In the genomic region with DNA sequence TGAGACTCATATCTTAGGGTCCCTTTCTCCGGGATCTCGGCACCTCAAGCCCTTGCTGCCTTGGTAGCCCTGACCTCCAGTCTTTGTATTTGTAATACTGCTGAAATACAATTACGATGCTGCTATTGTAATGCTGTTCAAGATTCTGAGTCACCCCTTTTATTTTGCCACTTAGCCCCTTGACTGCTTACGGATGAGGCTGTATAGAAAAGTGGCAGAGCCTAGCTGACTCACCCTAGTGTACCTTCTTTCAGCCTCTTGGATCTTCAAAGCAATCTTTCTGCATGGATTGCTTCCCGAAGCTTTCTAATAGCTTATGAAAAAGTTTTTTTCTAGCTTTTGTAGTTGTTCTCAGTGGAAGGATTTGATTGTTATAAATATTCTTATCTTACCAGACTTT, we compare ENCODE assay signal across 21 cellular contexts.
"Had no signal": no experiment of that assay in that cellular context is flagged by ENCODE, and none has a peak within 500 bp of the region (broad histone marks: within the 10 kb centered on the region; RNA-seq: fewer than 3 reads in every experiment).

No MANE protein-coding gene starts in this region.

- H3K4me1 Mint-ChIP-seq: activated CD4-positive, alpha-beta memory T cell treated with anti-CD3 and anti-CD28 coated beads, Interleukin-2, amount 10 ng/mL, durations not matched to agents 7 days and 5 days; central memory CD8-positive, alpha-beta T cell; nephron; T-helper 17 cell had no signal

- H3K36me3 Mint-ChIP-seq: stimulated activated naive B cell treated with anti-CD40 and anti-IgM and Interleukin-4, amounts not matched to agents 10 μg/mL and 1 μg/mL and 100 μg/mL, for 72 hours had no signal

- H3K27ac ChIP-seq: breast epithelium, transverse colon had no signal

- H3K36me3 ChIP-seq: breast epithelium, transverse colon had no signal

- ATAC-seq: activated T-cell treated with anti-CD3 and anti-CD28 coated beads, Interleukin-2, amount 50 U/mL, for 72 hours; left cardiac atrium; sciatic nerve; stimulated activated naive B cell treated with anti-CD40 and anti-IgM and Interleukin-4, amounts not matched to agents 10 μg/mL and 1 μg/mL and 100 μg/mL, for 72 hours; T-helper 17 cell had no signal

- H3K27me3 Mint-ChIP-seq: activated CD4-positive, alpha-beta memory T cell treated with anti-CD3 and anti-CD28 coated beads, Interleukin-2, amount 10 ng/mL, durations not matched to agents 7 days and 5 days; central memory CD8-positive, alpha-beta T cell; T-helper 17 cell had no signal

- H3K9me3 ChIP-seq: breast epithelium, transverse colon had no signal

- H3K27ac Mint-ChIP-seq: activated CD4-positive, alpha-beta memory T cell treated with anti-CD3 and anti-CD28 coated beads, Interleukin-2, amount 10 ng/mL, durations not matched to agents 7 days and 5 days; activated T-cell treated with anti-CD3 and anti-CD28 coated beads, Interleukin-2, amount 50 U/mL, for 72 hours; nephron; stimulated activated naive B cell treated with anti-CD40 and anti-IgM and Interleukin-4, amounts not matched to agents 10 μg/mL and 1 μg/mL and 100 μg/mL, for 72 hours; T-helper 17 cell had no signal

- H3K27me3 ChIP-seq: breast epithelium, transverse colon had no signal

- DNase-seq: activated CD4-positive, alpha-beta memory T cell treated with anti-CD3 and anti-CD28 coated beads, Interleukin-2, amount 10 ng/mL, durations not matched to agents 7 days and 5 days; activated CD4-positive, alpha-beta T cell treated with anti-CD3 and anti-CD28 coated beads for 48 hours; activated effector memory CD4-positive, alpha-beta T cell treated with anti-CD3 and anti-CD28 coated beads, Interleukin-2, amount 50 U/mL, for 16 hours; activated naive CD4-positive, alpha-beta T cell treated with anti-CD3 and anti-CD28 coated beads, Interleukin-2, amount 50 U/mL, for 16 hours; activated T-cell treated with anti-CD3 and anti-CD28 coated beads, Interleukin-2, amount 50 U/mL, for 72 hours; anterior cingulate cortex; effector memory CD4-positive, alpha-beta T cell; head of caudate nucleus; islet precursor cell; left cardiac atrium; mesenchymal stem cell; nucleus accumbens; stimulated activated CD4-positive, alpha-beta T cell treated with anti-CD3 and anti-CD28 coated beads, Interleukin-2, amount 100 ng/mL, for 48 hours; stimulated activated CD8-positive, alpha-beta memory T cell treated with anti-CD3 and anti-CD28 coated beads, Interleukin-4, amount 100 ng/mL, for 48 hours; stimulated activated naive B cell treated with anti-CD40 and anti-IgM and Interleukin-4, amounts not matched to agents 10 μg/mL and 1 μg/mL and 100 μg/mL, for 72 hours; T-helper 17 cell; transverse colon had no signal

- H3K4me3 Mint-ChIP-seq: activated CD4-positive, alpha-beta memory T cell treated with anti-CD3 and anti-CD28 coated beads, Interleukin-2, amount 10 ng/mL, durations not matched to agents 7 days and 5 days; activated T-cell treated with anti-CD3 and anti-CD28 coated beads, Interleukin-2, amount 50 U/mL, for 72 hours; central memory CD8-positive, alpha-beta T cell; nephron; stimulated activated naive B cell treated with anti-CD40 and anti-IgM and Interleukin-4, amounts not matched to agents 10 μg/mL and 1 μg/mL and 100 μg/mL, for 72 hours; T-helper 17 cell had no signal

- H3K4me1 ChIP-seq: breast epithelium, transverse colon had no signal

- H3K4me3 ChIP-seq: breast epithelium, transverse colon had no signal
